Comparison of ENCODE assay signal across 10 cellular contexts in the genomic region with DNA sequence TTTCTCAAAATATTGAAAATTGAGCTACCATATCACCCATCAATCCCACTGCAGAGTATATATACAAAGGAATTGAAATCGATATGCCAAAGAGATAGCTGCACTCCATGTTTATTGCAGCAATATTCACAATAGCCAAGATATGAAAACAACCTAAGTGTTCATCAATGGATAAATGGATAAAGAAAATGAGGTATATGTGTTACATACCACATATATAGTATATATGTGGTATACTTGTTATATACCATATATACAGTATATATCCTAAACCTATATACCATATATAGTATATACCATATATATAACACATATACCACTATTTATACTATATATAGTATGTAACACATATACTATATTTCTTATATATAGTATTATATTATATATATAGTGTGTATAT.
"Had no signal": no experiment of that assay in that cellular context is flagged by ENCODE, and none has a peak within 500 bp of the region (broad histone marks: within the 10 kb centered on the region; RNA-seq: fewer than 3 reads in every experiment).

No MANE protein-coding gene starts in this region.

- FAIRE-seq: H1, H54, HTR-8/SVneo, K562 had no signal

- DNase-seq: H9, HCEC 1CT, HFFc6, IMR-90, KG1 had no signal

- H3K4me3 ChIP-seq: GM23338, K562 had no signal

- H3K4me2 ChIP-seq: GM23338 had no signal

- H2AFZ ChIP-seq: GM23338 had no signal
